Comparison of ENCODE assay signal across 1 cellular context in the genomic region with DNA sequence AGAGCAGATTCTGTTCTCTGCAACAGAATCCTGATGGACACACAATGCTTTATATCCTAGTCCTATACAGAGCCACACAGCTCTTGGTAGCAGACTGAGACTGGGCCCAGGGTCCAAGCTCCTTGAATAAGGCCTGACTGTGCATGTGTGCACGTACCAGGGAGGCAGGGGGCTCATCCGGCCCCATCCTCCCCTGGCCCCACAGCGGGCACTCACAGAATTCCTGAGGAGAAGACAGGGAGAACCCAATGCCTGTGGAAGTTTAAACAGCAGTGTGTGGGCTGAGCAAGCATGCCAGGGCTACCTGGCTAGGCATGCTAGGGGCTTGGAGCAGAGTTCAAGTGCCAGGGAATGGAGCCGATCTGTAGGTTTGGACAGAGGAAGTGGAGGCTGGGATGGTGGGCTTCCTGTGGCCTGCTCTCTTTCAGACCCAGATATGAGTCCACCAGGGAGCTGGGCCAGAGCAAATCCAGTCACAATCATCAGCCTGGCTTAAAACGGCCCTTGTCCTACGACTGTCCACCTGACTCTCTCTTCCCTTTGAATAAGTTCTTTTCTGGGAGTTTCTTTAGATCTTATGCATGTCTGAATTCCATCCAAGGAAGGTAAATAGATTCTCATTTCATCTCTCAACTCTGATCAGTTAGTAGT.
TF ChIP-seq lines count a peak whose summit lies in the region.

No MANE protein-coding gene starts in this region.

TF ChIP-seq in WTC11, 78 proteins besides CTCF, POLR2A, EP300 and RAD21 (continued from another document):
- TF ChIP-seq ZBTB43 (CRISPR knock-in tag; IDR thresholded peaks at IDR 0.05) (no peak), RORB (CRISPR knock-in tag; IDR thresholded peaks at IDR 0.05) (no peak), NR1H2 (CRISPR knock-in tag; IDR thresholded peaks at IDR 0.05) (no peak)
